Comparison of ENCODE assay signal across 1 cellular context in genomic region chr11:126366064-126366822, GRCh38.
TF ChIP-seq lines count a peak whose summit lies in the region.

No MANE protein-coding gene starts in this region.

TF ChIP-seq in SK-N-SH treated with all-trans-retinoic acid at 6 μM for 48 hours, 23 proteins besides CTCF, POLR2A, EP300 and RAD21 (continued from another document):
- TF ChIP-seq PATZ1 (CRISPR knock-in tag; IDR thresholded peaks at IDR 0.05; ENCODE audit: borderline replicate concordance), result no peak
- TF ChIP-seq RARB (CRISPR knock-in tag; IDR thresholded peaks at IDR 0.05), result no peak
- no peak for TF ChIP-seq ZFP30 (CRISPR knock-in tag; IDR thresholded peaks at IDR 0.05)
- no peak for TF ChIP-seq BACH2 (CRISPR knock-in tag; IDR thresholded peaks at IDR 0.05; ENCODE audit: borderline replicate concordance)
- no peak for TF ChIP-seq ZNF8 (CRISPR knock-in tag; IDR thresholded peaks at IDR 0.05)
- no peak for TF ChIP-seq ZNF565 (CRISPR knock-in tag; conservative IDR thresholded peaks at IDR 0.05; ENCODE audit: low read depth)
- no peak for TF ChIP-seq ZFP3 (CRISPR knock-in tag; IDR thresholded peaks at IDR 0.05)
- no peak for TF ChIP-seq PPARA (CRISPR knock-in tag; IDR thresholded peaks at IDR 0.05; ENCODE audit: borderline replicate concordance)
- no peak for TF ChIP-seq TSHZ2 (CRISPR knock-in tag; IDR thresholded peaks at IDR 0.05)
- no peak for TF ChIP-seq POU6F1 (CRISPR knock-in tag; IDR thresholded peaks at IDR 0.05; ENCODE audit: borderline replicate concordance, low read depth)
- TF ChIP-seq CSRNP3 (CRISPR knock-in tag; IDR thresholded peaks at IDR 0.05), result no peak
- no peak for TF ChIP-seq GLIS3 (CRISPR knock-in tag; IDR thresholded peaks at IDR 0.05)
- TF ChIP-seq TOX (CRISPR knock-in tag; IDR thresholded peaks at IDR 0.05; ENCODE audit: borderline replicate concordance), result no peak
- no peak for TF ChIP-seq CSDC2 (CRISPR knock-in tag; IDR thresholded peaks at IDR 0.05)
- TF ChIP-seq ARNTL (CRISPR knock-in tag; IDR thresholded peaks at IDR 0.05; ENCODE audit: borderline replicate concordance, low read depth), result no peak
- TF ChIP-seq TCF4 (CRISPR knock-in tag; IDR thresholded peaks at IDR 0.05; ENCODE audit: borderline replicate concordance), result no peak
